ENCODE assay signal across 1 cellular context in the genomic region with DNA sequence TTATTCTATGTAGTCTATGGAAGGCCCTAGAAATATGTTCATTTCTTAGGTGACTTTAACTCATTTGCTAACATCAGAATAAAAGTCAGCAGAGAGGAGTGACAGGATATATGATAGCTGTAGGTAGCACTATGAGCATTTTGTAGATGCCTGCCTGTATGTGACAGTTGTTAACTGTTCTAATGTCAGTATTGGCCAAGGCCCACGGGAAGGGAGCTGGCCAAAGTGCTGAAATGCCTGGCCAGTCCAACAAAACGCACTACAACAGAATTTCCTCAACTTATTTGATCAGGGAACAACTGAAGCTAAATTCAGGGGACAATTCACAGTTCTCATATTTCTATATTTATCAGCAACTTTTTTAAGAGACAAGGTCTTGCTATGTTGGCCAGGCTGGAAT.
TF ChIP-seq lines count a peak whose summit lies in the region.

No MANE protein-coding gene starts in this region.

TF ChIP-seq in HepG2, 621 proteins besides CTCF, POLR2A, EP300 and RAD21 (continues in another document):
- TF ChIP-seq, protein P1, sequence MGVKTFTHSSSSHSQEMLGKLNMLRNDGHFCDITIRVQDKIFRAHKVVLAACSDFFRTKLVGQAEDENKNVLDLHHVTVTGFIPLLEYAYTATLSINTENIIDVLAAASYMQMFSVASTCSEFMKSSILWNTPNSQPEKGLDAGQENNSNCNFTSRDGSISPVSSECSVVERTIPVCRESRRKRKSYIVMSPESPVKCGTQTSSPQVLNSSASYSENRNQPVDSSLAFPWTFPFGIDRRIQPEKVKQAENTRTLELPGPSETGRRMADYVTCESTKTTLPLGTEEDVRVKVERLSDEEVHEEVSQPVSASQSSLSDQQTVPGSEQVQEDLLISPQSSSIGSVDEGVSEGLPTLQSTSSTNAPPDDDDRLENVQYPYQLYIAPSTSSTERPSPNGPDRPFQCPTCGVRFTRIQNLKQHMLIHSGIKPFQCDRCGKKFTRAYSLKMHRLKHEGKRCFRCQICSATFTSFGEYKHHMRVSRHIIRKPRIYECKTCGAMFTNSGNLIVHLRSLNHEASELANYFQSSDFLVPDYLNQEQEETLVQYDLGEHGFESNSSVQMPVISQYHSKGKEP (CRISPR knock-in tag; IDR thresholded peaks at IDR 0.05): 0 out of 2 replicates have a peak, but pooled peaks have one; percentile 72
- no peak for TF ChIP-seq ZNF350 (CRISPR knock-in tag; IDR thresholded peaks at IDR 0.05; ENCODE audit: borderline replicate concordance, low read depth)
- TF ChIP-seq TSC22D2 (CRISPR knock-in tag; IDR thresholded peaks at IDR 0.05; ENCODE audit: borderline replicate concordance): no peak
- TF ChIP-seq ZNF12 (CRISPR knock-in tag; IDR thresholded peaks at IDR 0.05): peak; percentile 56; the same call in 1 of the 2 replicates
- no peak for TF ChIP-seq CHD4 (IDR thresholded peaks at IDR 0.05; ENCODE audit: borderline replicate concordance, low read length)
- TF ChIP-seq CEBPG (CRISPR knock-in tag; IDR thresholded peaks at IDR 0.05): 0 out of 2 replicates have a peak, but pooled peaks have one; percentile 28
- no peak for TF ChIP-seq AHR (CRISPR knock-in tag; IDR thresholded peaks at IDR 0.05)
- TF ChIP-seq, protein P2, sequence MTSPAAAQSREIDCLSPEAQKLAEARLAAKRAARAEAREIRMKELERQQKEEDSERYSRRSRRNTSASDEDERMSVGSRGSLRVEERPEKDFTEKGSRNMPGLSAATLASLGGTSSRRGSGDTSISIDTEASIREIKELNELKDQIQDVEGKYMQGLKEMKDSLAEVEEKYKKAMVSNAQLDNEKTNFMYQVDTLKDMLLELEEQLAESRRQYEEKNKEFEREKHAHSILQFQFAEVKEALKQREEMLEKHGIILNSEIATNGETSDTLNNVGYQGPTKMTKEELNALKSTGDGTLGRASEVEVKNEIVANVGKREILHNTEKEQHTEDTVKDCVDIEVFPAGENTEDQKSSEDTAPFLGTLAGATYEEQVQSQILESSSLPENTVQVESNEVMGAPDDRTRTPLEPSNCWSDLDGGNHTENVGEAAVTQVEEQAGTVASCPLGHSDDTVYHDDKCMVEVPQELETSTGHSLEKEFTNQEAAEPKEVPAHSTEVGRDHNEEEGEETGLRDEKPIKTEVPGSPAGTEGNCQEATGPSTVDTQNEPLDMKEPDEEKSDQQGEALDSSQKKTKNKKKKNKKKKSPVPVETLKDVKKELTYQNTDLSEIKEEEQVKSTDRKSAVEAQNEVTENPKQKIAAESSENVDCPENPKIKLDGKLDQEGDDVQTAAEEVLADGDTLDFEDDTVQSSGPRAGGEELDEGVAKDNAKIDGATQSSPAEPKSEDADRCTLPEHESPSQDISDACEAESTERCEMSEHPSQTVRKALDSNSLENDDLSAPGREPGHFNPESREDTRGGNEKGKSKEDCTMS (CRISPR knock-in tag; conservative IDR thresholded peaks at IDR 0.05): no peak
- TF ChIP-seq, protein P3, sequence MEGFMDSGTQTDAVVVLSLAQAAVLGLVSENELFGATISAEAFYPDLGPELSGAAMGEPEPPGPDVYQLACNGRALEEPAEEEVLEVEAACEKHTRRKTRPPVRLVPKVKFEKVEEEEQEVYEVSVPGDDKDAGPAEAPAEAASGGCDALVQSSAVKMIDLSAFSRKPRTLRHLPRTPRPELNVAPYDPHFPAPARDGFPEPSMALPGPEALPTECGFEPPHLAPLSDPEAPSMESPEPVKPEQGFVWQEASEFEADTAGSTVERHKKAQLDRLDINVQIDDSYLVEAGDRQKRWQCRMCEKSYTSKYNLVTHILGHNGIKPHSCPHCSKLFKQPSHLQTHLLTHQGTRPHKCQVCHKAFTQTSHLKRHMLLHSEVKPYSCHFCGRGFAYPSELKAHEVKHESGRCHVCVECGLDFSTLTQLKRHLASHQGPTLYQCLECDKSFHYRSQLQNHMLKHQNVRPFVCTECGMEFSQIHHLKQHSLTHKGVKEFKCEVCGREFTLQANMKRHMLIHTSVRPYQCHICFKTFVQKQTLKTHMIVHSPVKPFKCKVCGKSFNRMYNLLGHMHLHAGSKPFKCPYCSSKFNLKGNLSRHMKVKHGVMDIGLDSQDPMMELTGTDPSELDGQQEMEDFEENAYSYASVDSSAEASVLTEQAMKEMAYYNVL (CRISPR knock-in tag; IDR thresholded peaks at IDR 0.05; ENCODE audit: borderline replicate concordance): no peak
- no peak for TF ChIP-seq BRCA1 (CRISPR knock-in tag; IDR thresholded peaks at IDR 0.05)
- peak; percentile 50; the same call in 1 of the 2 replicates for TF ChIP-seq ELF3 (CRISPR knock-in tag; IDR thresholded peaks at IDR 0.05)
- TF ChIP-seq IRF2 (CRISPR knock-in tag; IDR thresholded peaks at IDR 0.05): 0 out of 2 replicates have a peak, but pooled peaks have one; percentile 31
- no peak for TF ChIP-seq ZNF136 (CRISPR knock-in tag; IDR thresholded peaks at IDR 0.05; ENCODE audit: low read depth)
- no peak for TF ChIP-seq NR3C1 (CRISPR knock-in tag; IDR thresholded peaks at IDR 0.05)
- TF ChIP-seq ZNF441 (CRISPR knock-in tag; IDR thresholded peaks at IDR 0.05; ENCODE audit: borderline replicate concordance): peak; percentile 39; the same call in 1 of the 2 replicates
- TF ChIP-seq, protein P4, sequence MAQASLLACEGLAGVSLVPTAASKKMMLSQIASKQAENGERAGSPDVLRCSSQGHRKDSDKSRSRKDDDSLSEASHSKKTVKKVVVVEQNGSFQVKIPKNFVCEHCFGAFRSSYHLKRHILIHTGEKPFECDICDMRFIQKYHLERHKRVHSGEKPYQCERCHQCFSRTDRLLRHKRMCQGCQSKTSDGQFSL (CRISPR knock-in tag; IDR thresholded peaks at IDR 0.05): no peak
- TF ChIP-seq ZNF724P (CRISPR knock-in tag; IDR thresholded peaks at IDR 0.05; ENCODE audit: borderline replicate concordance): no peak
- no peak for TF ChIP-seq IKZF1 (IDR thresholded peaks at IDR 0.05)
- no peak for TF ChIP-seq HHEX (CRISPR knock-in tag; IDR thresholded peaks at IDR 0.05)
- TF ChIP-seq KAT8 (CRISPR knock-in tag; IDR thresholded peaks at IDR 0.05): no peak
- TF ChIP-seq, protein P5, sequence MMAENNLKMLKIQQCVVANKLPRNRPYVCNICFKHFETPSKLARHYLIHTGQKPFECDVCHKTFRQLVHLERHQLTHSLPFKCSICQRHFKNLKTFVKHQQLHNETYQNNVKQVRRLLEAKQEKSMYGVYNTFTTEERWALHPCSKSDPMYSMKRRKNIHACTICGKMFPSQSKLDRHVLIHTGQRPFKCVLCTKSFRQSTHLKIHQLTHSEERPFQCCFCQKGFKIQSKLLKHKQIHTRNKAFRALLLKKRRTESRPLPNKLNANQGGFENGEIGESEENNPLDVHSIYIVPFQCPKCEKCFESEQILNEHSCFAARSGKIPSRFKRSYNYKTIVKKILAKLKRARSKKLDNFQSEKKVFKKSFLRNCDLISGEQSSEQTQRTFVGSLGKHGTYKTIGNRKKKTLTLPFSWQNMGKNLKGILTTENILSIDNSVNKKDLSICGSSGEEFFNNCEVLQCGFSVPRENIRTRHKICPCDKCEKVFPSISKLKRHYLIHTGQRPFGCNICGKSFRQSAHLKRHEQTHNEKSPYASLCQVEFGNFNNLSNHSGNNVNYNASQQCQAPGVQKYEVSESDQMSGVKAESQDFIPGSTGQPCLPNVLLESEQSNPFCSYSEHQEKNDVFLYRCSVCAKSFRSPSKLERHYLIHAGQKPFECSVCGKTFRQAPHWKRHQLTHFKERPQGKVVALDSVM (CRISPR knock-in tag; IDR thresholded peaks at IDR 0.05): no peak
- 0 out of 2 replicates have a peak, but pooled peaks have one; percentile 38 for TF ChIP-seq ERF (CRISPR knock-in tag; IDR thresholded peaks at IDR 0.05)
- TF ChIP-seq PPARG (CRISPR knock-in tag; conservative IDR thresholded peaks at IDR 0.05): 0 out of 2 replicates have a peak, but pooled peaks have one; percentile 12
- TF ChIP-seq ZNF207 (IDR thresholded peaks at IDR 0.05; ENCODE audit: borderline replicate concordance): no peak
- TF ChIP-seq ZNF709 (CRISPR knock-in tag; IDR thresholded peaks at IDR 0.05): no peak
- no peak for TF ChIP-seq KDM4B (CRISPR knock-in tag; IDR thresholded peaks at IDR 0.05)
- TF ChIP-seq, protein P6, sequence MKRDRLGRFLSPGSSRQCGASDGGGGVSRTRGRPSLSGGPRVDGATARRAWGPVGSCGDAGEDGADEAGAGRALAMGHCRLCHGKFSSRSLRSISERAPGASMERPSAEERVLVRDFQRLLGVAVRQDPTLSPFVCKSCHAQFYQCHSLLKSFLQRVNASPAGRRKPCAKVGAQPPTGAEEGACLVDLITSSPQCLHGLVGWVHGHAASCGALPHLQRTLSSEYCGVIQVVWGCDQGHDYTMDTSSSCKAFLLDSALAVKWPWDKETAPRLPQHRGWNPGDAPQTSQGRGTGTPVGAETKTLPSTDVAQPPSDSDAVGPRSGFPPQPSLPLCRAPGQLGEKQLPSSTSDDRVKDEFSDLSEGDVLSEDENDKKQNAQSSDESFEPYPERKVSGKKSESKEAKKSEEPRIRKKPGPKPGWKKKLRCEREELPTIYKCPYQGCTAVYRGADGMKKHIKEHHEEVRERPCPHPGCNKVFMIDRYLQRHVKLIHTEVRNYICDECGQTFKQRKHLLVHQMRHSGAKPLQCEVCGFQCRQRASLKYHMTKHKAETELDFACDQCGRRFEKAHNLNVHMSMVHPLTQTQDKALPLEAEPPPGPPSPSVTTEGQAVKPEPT (CRISPR knock-in tag; IDR thresholded peaks at IDR 0.05; ENCODE audit: low read depth): no peak
- no peak; the same call in 1 of the 2 replicates for TF ChIP-seq ZMAT3 (CRISPR knock-in tag; conservative IDR thresholded peaks at IDR 0.05)
- TF ChIP-seq, protein P7, sequence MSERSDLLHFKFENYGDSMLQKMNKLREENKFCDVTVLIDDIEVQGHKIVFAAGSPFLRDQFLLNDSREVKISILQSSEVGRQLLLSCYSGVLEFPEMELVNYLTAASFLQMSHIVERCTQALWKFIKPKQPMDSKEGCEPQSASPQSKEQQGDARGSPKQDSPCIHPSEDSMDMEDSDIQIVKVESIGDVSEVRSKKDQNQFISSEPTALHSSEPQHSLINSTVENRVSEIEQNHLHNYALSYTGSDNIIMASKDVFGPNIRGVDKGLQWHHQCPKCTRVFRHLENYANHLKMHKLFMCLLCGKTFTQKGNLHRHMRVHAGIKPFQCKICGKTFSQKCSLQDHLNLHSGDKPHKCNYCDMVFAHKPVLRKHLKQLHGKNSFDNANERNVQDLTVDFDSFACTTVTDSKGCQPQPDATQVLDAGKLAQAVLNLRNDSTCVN (CRISPR knock-in tag; IDR thresholded peaks at IDR 0.05; ENCODE audit: borderline replicate concordance): 0 out of 2 replicates have a peak, but pooled peaks have one; percentile 31
- TF ChIP-seq, protein P8, sequence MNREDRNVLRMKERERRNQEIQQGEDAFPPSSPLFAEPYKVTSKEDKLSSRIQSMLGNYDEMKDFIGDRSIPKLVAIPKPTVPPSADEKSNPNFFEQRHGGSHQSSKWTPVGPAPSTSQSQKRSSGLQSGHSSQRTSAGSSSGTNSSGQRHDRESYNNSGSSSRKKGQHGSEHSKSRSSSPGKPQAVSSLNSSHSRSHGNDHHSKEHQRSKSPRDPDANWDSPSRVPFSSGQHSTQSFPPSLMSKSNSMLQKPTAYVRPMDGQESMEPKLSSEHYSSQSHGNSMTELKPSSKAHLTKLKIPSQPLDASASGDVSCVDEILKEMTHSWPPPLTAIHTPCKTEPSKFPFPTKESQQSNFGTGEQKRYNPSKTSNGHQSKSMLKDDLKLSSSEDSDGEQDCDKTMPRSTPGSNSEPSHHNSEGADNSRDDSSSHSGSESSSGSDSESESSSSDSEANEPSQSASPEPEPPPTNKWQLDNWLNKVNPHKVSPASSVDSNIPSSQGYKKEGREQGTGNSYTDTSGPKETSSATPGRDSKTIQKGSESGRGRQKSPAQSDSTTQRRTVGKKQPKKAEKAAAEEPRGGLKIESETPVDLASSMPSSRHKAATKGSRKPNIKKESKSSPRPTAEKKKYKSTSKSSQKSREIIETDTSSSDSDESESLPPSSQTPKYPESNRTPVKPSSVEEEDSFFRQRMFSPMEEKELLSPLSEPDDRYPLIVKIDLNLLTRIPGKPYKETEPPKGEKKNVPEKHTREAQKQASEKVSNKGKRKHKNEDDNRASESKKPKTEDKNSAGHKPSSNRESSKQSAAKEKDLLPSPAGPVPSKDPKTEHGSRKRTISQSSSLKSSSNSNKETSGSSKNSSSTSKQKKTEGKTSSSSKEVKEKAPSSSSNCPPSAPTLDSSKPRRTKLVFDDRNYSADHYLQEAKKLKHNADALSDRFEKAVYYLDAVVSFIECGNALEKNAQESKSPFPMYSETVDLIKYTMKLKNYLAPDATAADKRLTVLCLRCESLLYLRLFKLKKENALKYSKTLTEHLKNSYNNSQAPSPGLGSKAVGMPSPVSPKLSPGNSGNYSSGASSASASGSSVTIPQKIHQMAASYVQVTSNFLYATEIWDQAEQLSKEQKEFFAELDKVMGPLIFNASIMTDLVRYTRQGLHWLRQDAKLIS (CRISPR knock-in tag; IDR thresholded peaks at IDR 0.05): no peak
- TF ChIP-seq, protein P9, sequence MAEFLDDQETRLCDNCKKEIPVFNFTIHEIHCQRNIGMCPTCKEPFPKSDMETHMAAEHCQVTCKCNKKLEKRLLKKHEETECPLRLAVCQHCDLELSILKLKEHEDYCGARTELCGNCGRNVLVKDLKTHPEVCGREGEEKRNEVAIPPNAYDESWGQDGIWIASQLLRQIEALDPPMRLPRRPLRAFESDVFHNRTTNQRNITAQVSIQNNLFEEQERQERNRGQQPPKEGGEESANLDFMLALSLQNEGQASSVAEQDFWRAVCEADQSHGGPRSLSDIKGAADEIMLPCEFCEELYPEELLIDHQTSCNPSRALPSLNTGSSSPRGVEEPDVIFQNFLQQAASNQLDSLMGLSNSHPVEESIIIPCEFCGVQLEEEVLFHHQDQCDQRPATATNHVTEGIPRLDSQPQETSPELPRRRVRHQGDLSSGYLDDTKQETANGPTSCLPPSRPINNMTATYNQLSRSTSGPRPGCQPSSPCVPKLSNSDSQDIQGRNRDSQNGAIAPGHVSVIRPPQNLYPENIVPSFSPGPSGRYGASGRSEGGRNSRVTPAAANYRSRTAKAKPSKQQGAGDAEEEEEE (CRISPR knock-in tag; IDR thresholded peaks at IDR 0.05; ENCODE audit: borderline replicate concordance): no peak
- TF ChIP-seq ZNF232 (CRISPR knock-in tag; IDR thresholded peaks at IDR 0.05; ENCODE audit: borderline replicate concordance): peak; percentile 65; the same call in 1 of the 2 replicates
- TF ChIP-seq KLF16 (CRISPR knock-in tag; IDR thresholded peaks at IDR 0.05): peak in 1 of 2 experiments; percentile 50; a peak in 1 of 4 replicates
- TF ChIP-seq ZNF672 (CRISPR knock-in tag; IDR thresholded peaks at IDR 0.05): no peak
- no peak for TF ChIP-seq SATB2 (CRISPR knock-in tag; IDR thresholded peaks at IDR 0.05)
- no peak for TF ChIP-seq HMGA1 (CRISPR knock-in tag; conservative IDR thresholded peaks at IDR 0.05)
- TF ChIP-seq, protein P10, sequence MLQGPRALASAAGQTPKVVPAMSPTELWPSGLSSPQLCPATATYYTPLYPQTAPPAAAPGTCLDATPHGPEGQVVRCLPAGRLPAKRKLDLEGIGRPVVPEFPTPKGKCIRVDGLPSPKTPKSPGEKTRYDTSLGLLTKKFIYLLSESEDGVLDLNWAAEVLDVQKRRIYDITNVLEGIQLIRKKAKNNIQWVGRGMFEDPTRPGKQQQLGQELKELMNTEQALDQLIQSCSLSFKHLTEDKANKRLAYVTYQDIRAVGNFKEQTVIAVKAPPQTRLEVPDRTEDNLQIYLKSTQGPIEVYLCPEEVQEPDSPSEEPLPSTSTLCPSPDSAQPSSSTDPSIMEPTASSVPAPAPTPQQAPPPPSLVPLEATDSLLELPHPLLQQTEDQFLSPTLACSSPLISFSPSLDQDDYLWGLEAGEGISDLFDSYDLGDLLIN (CRISPR knock-in tag; IDR thresholded peaks at IDR 0.05; ENCODE audit: borderline replicate concordance): no peak
- TF ChIP-seq CHCHD3 (CRISPR knock-in tag; IDR thresholded peaks at IDR 0.05): no peak
